10 cellular contexts compared by ENCODE assay signal in the genomic region with DNA sequence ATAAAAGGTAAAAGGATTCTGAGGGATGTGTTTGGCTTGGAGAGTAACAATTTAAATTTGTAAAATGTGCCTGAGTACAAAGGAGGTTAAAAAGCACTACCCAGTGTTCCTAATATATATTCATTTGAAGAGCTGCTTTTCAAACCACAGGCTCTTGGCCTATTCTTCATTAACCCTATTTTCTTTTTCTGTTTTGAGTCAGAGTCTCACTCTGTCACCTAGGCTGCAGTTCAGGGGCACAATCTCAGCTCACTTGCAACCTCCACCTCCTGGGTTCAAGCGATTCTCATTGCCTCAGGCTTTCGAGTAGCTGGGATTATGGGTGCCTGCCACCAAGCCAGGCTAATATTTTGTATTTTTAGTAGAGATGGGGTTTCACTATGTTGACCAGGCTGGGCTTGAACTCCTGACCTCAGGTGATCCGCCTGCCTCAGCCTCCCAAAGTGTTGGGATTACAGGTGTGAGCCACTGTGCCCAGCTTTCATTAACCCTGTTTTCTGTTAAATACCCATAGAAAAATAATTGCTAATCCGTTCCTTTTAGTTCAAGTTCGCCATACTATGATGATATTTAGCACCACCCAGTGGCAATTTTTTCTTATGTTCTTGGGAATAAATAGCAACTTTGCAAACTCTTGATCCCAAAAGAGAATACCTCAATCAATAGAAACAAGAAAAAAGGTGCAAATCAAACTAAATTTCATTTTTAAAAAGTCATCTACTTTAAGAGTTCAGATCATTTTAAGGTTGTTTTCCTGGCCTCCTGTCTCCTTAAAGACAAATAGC. TPM values are rescaled to one million over a fixed set of nuclear protein-coding genes. Genes with fewer than 3 reads are reported as not detected.
A peak's percentile ranks its signal among the peaks of the same experiment; 100 is the strongest.
DNase-seq lines count a peak whose midpoint lies in the region; ATAC-seq and TF ChIP-seq lines count a peak whose summit lies in the region.
"Had no signal": no experiment of that assay in that cellular context is flagged by ENCODE, and none has a peak within 500 bp of the region (broad histone marks: within the 10 kb centered on the region; RNA-seq: fewer than 3 reads in every experiment).

No MANE protein-coding gene starts in this region.

- H3K27ac ChIP-seq in VCaP = no peak overlapping the region

- DNase-seq in activated naive CD8-positive, alpha-beta T cell treated with anti-CD3 and anti-CD28 coated beads for 36 hours = peak; percentile 3
- no peak for DNase-seq in activated naive CD8-positive, alpha-beta T cell treated with anti-CD3 and anti-CD28 coated beads, Interleukin-2, amount 50 U/mL, for 24 hours
- peak; percentile 14 to 26 for DNase-seq in stimulated activated naive CD8-positive, alpha-beta T cell treated with anti-CD3 and anti-CD28 coated beads, Interleukin-15, amount 100 ng/mL, for 72 hours
- DNase-seq in NCI-H524 treated with DMSO at 0.1 percent for 48 hours (lab: John Stamatoyannopoulos, UW) (no peak), kidney tubule cell (ENCODE audit: low spot score) (no peak)
- DNase-seq in activated effector memory CD4-positive, alpha-beta T cell treated with anti-CD3 and anti-CD28 coated beads, Interleukin-2, amount 50 U/mL, for 16 hours = no peak
- DNase-seq: GF-D8, NCI-H524 had no signal

- H3K27me3 Mint-ChIP-seq in activated naive CD8-positive, alpha-beta T cell treated with anti-CD3 and anti-CD28 coated beads for 36 hours = no peaks in the 10 kb centered on the region
- no peaks in the 10 kb centered on the region for H3K27me3 Mint-ChIP-seq in activated naive CD8-positive, alpha-beta T cell treated with anti-CD3 and anti-CD28 coated beads, Interleukin-2, amount 50 U/mL, for 24 hours
- no peaks in the 10 kb centered on the region for H3K27me3 Mint-ChIP-seq in stimulated activated naive CD8-positive, alpha-beta T cell treated with anti-CD3 and anti-CD28 coated beads, Interleukin-15, amount 100 ng/mL, for 72 hours

- no peak for ATAC-seq in activated naive CD8-positive, alpha-beta T cell treated with anti-CD3 and anti-CD28 coated beads, Interleukin-2, amount 50 U/mL, for 24 hours
- ATAC-seq in HG02763 (IDR thresholded peaks at IDR 0.05; ENCODE audit: unreplicated experiment) = peak; percentile 64
- ATAC-seq in stimulated activated naive CD8-positive, alpha-beta T cell treated with anti-CD3 and anti-CD28 coated beads, Interleukin-15, amount 100 ng/mL, for 72 hours = peak; percentile 84

- peak overlapping the region; percentile 45 for H3K27ac Mint-ChIP-seq in activated naive CD8-positive, alpha-beta T cell treated with anti-CD3 and anti-CD28 coated beads for 36 hours
- H3K27ac Mint-ChIP-seq in activated naive CD8-positive, alpha-beta T cell treated with anti-CD3 and anti-CD28 coated beads, Interleukin-2, amount 50 U/mL, for 24 hours = no peak overlapping the region
- H3K27ac Mint-ChIP-seq in stimulated activated naive CD8-positive, alpha-beta T cell treated with anti-CD3 and anti-CD28 coated beads, Interleukin-15, amount 100 ng/mL, for 72 hours = no peak overlapping the region

- peaks cover 33% of the 10 kb centered on the region for H3K4me1 Mint-ChIP-seq in activated naive CD8-positive, alpha-beta T cell treated with anti-CD3 and anti-CD28 coated beads for 36 hours
- peaks cover 44% of the 10 kb centered on the region for H3K4me1 Mint-ChIP-seq in activated naive CD8-positive, alpha-beta T cell treated with anti-CD3 and anti-CD28 coated beads, Interleukin-2, amount 50 U/mL, for 24 hours
- H3K4me1 Mint-ChIP-seq in stimulated activated naive CD8-positive, alpha-beta T cell treated with anti-CD3 and anti-CD28 coated beads, Interleukin-15, amount 100 ng/mL, for 72 hours = peaks cover 37% of the 10 kb centered on the region

- TF ChIP-seq CTCF in VCaP (conservative IDR thresholded peaks at IDR 0.05) = peak; percentile 63

- peaks cover 12% of the 10 kb centered on the region for H3K9me3 Mint-ChIP-seq in activated naive CD8-positive, alpha-beta T cell treated with anti-CD3 and anti-CD28 coated beads for 36 hours
- H3K9me3 Mint-ChIP-seq in activated naive CD8-positive, alpha-beta T cell treated with anti-CD3 and anti-CD28 coated beads, Interleukin-2, amount 50 U/mL, for 24 hours = peaks cover 5% of the 10 kb centered on the region
- H3K9me3 Mint-ChIP-seq in stimulated activated naive CD8-positive, alpha-beta T cell treated with anti-CD3 and anti-CD28 coated beads, Interleukin-15, amount 100 ng/mL, for 72 hours = peaks cover 0 to 11% of the 10 kb centered on the region in 2 donors

- H3K36me3 Mint-ChIP-seq in activated naive CD8-positive, alpha-beta T cell treated with anti-CD3 and anti-CD28 coated beads for 36 hours = peaks cover 49% of the 10 kb centered on the region
- H3K36me3 Mint-ChIP-seq in activated naive CD8-positive, alpha-beta T cell treated with anti-CD3 and anti-CD28 coated beads, Interleukin-2, amount 50 U/mL, for 24 hours (ENCODE audit: low read depth) = peaks cover 41% of the 10 kb centered on the region

- H3K4me3 Mint-ChIP-seq in activated naive CD8-positive, alpha-beta T cell treated with anti-CD3 and anti-CD28 coated beads for 36 hours = no peak overlapping the region
- H3K4me3 Mint-ChIP-seq in activated naive CD8-positive, alpha-beta T cell treated with anti-CD3 and anti-CD28 coated beads, Interleukin-2, amount 50 U/mL, for 24 hours = no peak overlapping the region
- H3K4me3 Mint-ChIP-seq in stimulated activated naive CD8-positive, alpha-beta T cell treated with anti-CD3 and anti-CD28 coated beads, Interleukin-15, amount 100 ng/mL, for 72 hours = peak overlapping the region in 1 of 2 donors; percentile 26

RNA-seq across cellular contexts. Expression of gene ZBTB8OS, which starts 30.5 kb away (rescaled TPM):
- 10 to 100 TPM; 64.5 to 69.9 TPM for total RNA-seq in activated naive CD8-positive, alpha-beta T cell treated with anti-CD3 and anti-CD28 coated beads for 36 hours

RNA-seq across cellular contexts. Expression of gene RBBP4, which starts 31.1 kb away (rescaled TPM):
- total RNA-seq in activated naive CD8-positive, alpha-beta T cell treated with anti-CD3 and anti-CD28 coated beads for 36 hours = 100 to 1,000 TPM; 313 to 317 TPM

Comparison
In these comparisons a context has a peak if more than half of its experiments do, and no peak if none do; other contexts are left out.
1. DNase-seq: peak in activated naive CD8-positive, alpha-beta T cell treated with anti-CD3 and anti-CD28 coated beads for 36 hours (single experiment) and stimulated activated naive CD8-positive, alpha-beta T cell treated with anti-CD3 and anti-CD28 coated beads, Interleukin-15, amount 100 ng/mL, for 72 hours (2 of 2); none in activated naive CD8-positive, alpha-beta T cell treated with anti-CD3 and anti-CD28 coated beads, Interleukin-2, amount 50 U/mL, for 24 hours (single experiment), NCI-H524 treated with DMSO at 0.1 percent for 48 hours (single experiment), activated effector memory CD4-positive, alpha-beta T cell treated with anti-CD3 and anti-CD28 coated beads, Interleukin-2, amount 50 U/mL, for 16 hours (single experiment) and kidney tubule cell (single experiment).